Comparison of ENCODE assay signal across 1 cellular context in genomic region chr10:99834410-99834809, GRCh38.
TF ChIP-seq lines count a peak whose summit lies in the region.

No MANE protein-coding gene starts in this region.

TF ChIP-seq in GM23338, 12 proteins besides CTCF, POLR2A, EP300 and RAD21 (continued from another document):
- TF ChIP-seq ETS1 (IDR thresholded peaks at IDR 0.05) (no peak), ZNF114 (CRISPR knock-in tag; IDR thresholded peaks at IDR 0.05) (no peak), STAT1 (IDR thresholded peaks at IDR 0.05; ENCODE audit: unreplicated experiment) (no peak), CREB1 (CRISPR knock-in tag; IDR thresholded peaks at IDR 0.05; ENCODE audit: low read depth) (no peak), REST (IDR thresholded peaks at IDR 0.05; ENCODE audit: unreplicated experiment) (no peak), POLR2AphosphoS5 (IDR thresholded peaks at IDR 0.05; ENCODE audit: low read depth) (no peak), EZH2phosphoT487 (IDR thresholded peaks at IDR 0.05; ENCODE audit: unreplicated experiment) (no peak)
TF ChIP-seq in GM23338: peak in this region for 0.
